In genomic region chr20:21705466-21706344, GRCh38 we compare ENCODE assay signal across 1 cellular context.
TF ChIP-seq lines count a peak whose summit lies in the region.

Gene PAX1 (plus strand): TSS chr20:21705664. CDS start chr20:21705713, 49 bp downstream.

TF ChIP-seq in H1, 55 proteins besides CTCF, POLR2A, EP300 and RAD21:
- TF ChIP-seq RBBP5 (IDR thresholded peaks at IDR 0.05; ENCODE audit: borderline replicate concordance, low read depth, low read length) (0 out of 2 replicates have a peak, but pooled peaks have one; percentile 59), RFX5 (IDR thresholded peaks at IDR 0.05; ENCODE audit: borderline replicate concordance, low read depth, low read length) (no peak), RXRA (IDR thresholded peaks at IDR 0.05; ENCODE audit: insufficient read depth, low read depth, low read length) (no peak), EGR1 (IDR thresholded peaks at IDR 0.05; ENCODE audit: borderline replicate concordance, low read depth, low read length) (peak; percentile 43; the same call in 1 of the 2 replicates), CHD7 (IDR thresholded peaks at IDR 0.05; ENCODE audit: insufficient replicate concordance, low read length) (no peak), EZH2 (IDR thresholded peaks at IDR 0.05; ENCODE audit: low read depth, low read length, severe bottlenecking) (peak; percentile 100), RNF2 (IDR thresholded peaks at IDR 0.05; ENCODE audit: borderline replicate concordance, low read depth, low read length, missing control alignments, poor library complexity, severe bottlenecking) (peak; percentile 23)
